ENCODE assay signal across 1 cellular context in the genomic region with DNA sequence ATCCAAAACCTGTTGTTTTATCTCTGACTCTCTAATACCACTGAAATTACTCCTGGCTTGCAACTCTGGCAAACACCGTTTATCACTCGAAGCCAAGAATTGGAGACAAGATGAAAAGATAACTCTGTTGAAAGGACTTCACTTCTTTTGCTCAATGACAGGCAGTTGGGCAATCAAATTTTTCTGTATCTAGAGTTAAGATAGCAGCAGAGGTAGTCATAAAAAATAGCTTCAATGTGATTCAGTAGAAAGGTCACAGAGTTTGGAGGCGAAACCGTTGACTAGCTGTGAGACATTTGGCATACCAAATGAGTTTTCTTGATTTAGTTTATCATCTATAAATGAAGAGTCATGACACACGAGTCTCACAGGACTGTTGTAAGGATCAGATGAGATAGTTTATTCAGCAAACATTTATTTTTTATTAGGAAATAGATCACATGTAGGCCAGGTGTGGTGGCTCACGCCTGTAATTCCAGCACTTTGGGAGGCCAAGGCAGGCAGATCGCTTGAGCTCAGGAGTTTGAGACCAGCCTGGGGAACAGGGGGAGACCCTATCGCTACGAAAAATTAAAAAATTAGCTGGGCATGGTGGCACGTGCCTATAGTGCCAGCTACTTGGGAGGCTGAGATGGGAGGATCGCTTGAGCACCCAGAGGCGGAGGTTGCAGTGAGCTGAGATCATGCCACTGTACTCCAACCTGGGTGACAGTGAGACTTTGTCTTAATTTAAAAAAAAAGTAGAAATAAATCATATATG.
TF ChIP-seq lines count a peak whose summit lies in the region.

No MANE protein-coding gene starts in this region.

TF ChIP-seq in A549, 52 proteins besides CTCF, POLR2A, EP300 and RAD21 (continued from another document):
- TF ChIP-seq, protein P1, sequence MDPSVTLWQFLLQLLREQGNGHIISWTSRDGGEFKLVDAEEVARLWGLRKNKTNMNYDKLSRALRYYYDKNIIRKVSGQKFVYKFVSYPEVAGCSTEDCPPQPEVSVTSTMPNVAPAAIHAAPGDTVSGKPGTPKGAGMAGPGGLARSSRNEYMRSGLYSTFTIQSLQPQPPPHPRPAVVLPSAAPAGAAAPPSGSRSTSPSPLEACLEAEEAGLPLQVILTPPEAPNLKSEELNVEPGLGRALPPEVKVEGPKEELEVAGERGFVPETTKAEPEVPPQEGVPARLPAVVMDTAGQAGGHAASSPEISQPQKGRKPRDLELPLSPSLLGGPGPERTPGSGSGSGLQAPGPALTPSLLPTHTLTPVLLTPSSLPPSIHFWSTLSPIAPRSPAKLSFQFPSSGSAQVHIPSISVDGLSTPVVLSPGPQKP (IDR thresholded peaks at IDR 0.05; ENCODE audit: low read depth, low read length): no peak
- TF ChIP-seq NPAS2 (CRISPR knock-in tag; IDR thresholded peaks at IDR 0.05; ENCODE audit: borderline replicate concordance): no peak
- TF ChIP-seq JUN (IDR thresholded peaks at IDR 0.05): peak; percentile 48 to 72; a peak in 2 of 5 replicates
- no peak for TF ChIP-seq EHF (CRISPR knock-in tag; IDR thresholded peaks at IDR 0.05)
- TF ChIP-seq HEYL (CRISPR knock-in tag; IDR thresholded peaks at IDR 0.05): no peak
- peak; percentile 41; the same call in 2 of the 3 replicates for TF ChIP-seq SMC3 (IDR thresholded peaks at IDR 0.05)
- TF ChIP-seq RARB (CRISPR knock-in tag; IDR thresholded peaks at IDR 0.05): no peak
- TF ChIP-seq, protein P2, sequence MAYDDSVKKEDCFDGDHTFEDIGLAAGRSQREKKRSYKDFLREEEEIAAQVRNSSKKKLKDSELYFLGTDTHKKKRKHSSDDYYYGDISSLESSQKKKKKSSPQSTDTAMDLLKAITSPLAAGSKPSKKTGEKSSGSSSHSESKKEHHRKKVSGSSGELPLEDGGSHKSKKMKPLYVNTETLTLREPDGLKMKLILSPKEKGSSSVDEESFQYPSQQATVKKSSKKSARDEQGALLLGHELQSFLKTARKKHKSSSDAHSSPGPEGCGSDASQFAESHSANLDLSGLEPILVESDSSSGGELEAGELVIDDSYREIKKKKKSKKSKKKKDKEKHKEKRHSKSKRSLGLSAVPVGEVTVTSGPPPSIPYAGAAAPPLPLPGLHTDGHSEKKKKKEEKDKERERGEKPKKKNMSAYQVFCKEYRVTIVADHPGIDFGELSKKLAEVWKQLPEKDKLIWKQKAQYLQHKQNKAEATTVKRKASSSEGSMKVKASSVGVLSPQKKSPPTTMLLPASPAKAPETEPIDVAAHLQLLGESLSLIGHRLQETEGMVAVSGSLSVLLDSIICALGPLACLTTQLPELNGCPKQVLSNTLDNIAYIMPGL (CRISPR knock-in tag; IDR thresholded peaks at IDR 0.05; ENCODE audit: borderline replicate concordance): no peak
- no peak for TF ChIP-seq KDM1A (IDR thresholded peaks at IDR 0.05; ENCODE audit: low read depth)
- TF ChIP-seq PHF8 (IDR thresholded peaks at IDR 0.05; ENCODE audit: borderline replicate concordance, low read depth): no peak
- no peak for TF ChIP-seq MAFK (IDR thresholded peaks at IDR 0.05; ENCODE audit: partially characterized antibody)
- TF ChIP-seq, protein P3, sequence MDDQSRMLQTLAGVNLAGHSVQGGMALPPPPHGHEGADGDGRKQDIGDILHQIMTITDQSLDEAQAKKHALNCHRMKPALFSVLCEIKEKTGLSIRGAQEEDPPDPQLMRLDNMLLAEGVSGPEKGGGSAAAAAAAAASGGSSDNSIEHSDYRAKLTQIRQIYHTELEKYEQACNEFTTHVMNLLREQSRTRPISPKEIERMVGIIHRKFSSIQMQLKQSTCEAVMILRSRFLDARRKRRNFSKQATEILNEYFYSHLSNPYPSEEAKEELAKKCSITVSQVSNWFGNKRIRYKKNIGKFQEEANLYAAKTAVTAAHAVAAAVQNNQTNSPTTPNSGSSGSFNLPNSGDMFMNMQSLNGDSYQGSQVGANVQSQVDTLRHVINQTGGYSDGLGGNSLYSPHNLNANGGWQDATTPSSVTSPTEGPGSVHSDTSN (IDR thresholded peaks at IDR 0.05): no peak
- no peak for TF ChIP-seq EHMT2 (IDR thresholded peaks at IDR 0.05; ENCODE audit: low read depth)
- TF ChIP-seq ZNF302 (CRISPR knock-in tag; IDR thresholded peaks at IDR 0.05): no peak
- no peak for TF ChIP-seq ESRRA (IDR thresholded peaks at IDR 0.05; ENCODE audit: borderline replicate concordance, low read length)
- no peak for TF ChIP-seq CHD2 (IDR thresholded peaks at IDR 0.05; ENCODE audit: low read length, partially characterized antibody)
- TF ChIP-seq FOXS1 (CRISPR knock-in tag; IDR thresholded peaks at IDR 0.05): no peak
- TF ChIP-seq, protein P4, sequence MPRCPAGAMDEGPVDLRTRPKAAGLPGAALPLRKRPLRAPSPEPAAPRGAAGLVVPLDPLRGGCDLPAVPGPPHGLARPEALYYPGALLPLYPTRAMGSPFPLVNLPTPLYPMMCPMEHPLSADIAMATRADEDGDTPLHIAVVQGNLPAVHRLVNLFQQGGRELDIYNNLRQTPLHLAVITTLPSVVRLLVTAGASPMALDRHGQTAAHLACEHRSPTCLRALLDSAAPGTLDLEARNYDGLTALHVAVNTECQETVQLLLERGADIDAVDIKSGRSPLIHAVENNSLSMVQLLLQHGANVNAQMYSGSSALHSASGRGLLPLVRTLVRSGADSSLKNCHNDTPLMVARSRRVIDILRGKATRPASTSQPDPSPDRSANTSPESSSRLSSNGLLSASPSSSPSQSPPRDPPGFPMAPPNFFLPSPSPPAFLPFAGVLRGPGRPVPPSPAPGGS (IDR thresholded peaks at IDR 0.05): peak; percentile 60; the same call in 1 of the 3 replicates
- TF ChIP-seq ZSCAN20 (CRISPR knock-in tag; IDR thresholded peaks at IDR 0.05): no peak
- TF ChIP-seq CHD4 (IDR thresholded peaks at IDR 0.05; ENCODE audit: borderline replicate concordance): no peak
- TF ChIP-seq, protein P5, sequence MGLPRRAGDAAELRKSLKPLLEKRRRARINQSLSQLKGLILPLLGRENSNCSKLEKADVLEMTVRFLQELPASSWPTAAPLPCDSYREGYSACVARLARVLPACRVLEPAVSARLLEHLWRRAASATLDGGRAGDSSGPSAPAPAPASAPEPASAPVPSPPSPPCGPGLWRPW (IDR thresholded peaks at IDR 0.05): peak; percentile 87
- TF ChIP-seq FOSL2 (IDR thresholded peaks at IDR 0.05): peak; percentile 85
- TF ChIP-seq FOSL2 (CRISPR knock-in tag; IDR thresholded peaks at IDR 0.05): peak; percentile 80
- TF ChIP-seq SREBF2 (IDR thresholded peaks at IDR 0.05): no peak
- TF ChIP-seq, protein P6, sequence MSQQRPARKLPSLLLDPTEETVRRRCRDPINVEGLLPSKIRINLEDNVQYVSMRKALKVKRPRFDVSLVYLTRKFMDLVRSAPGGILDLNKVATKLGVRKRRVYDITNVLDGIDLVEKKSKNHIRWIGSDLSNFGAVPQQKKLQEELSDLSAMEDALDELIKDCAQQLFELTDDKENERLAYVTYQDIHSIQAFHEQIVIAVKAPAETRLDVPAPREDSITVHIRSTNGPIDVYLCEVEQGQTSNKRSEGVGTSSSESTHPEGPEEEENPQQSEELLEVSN (IDR thresholded peaks at IDR 0.05; ENCODE audit: borderline replicate concordance, low read depth): no peak
- TF ChIP-seq ZFP36 (IDR thresholded peaks at IDR 0.05; ENCODE audit: borderline replicate concordance, partially characterized antibody): no peak
- TF ChIP-seq, protein P7, sequence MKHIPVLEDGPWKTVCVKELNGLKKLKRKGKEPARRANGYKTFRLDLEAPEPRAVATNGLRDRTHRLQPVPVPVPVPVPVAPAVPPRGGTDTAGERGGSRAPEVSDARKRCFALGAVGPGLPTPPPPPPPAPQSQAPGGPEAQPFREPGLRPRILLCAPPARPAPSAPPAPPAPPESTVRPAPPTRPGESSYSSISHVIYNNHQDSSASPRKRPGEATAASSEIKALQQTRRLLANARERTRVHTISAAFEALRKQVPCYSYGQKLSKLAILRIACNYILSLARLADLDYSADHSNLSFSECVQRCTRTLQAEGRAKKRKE (CRISPR knock-in tag; IDR thresholded peaks at IDR 0.05; ENCODE audit: low read depth): no peak
- no peak for TF ChIP-seq NFE2L2 (conservative IDR thresholded peaks at IDR 0.05; ENCODE audit: low read length)
- TF ChIP-seq GATA3 (IDR thresholded peaks at IDR 0.05; ENCODE audit: borderline replicate concordance): peak; percentile 90
- TF ChIP-seq, protein P8, sequence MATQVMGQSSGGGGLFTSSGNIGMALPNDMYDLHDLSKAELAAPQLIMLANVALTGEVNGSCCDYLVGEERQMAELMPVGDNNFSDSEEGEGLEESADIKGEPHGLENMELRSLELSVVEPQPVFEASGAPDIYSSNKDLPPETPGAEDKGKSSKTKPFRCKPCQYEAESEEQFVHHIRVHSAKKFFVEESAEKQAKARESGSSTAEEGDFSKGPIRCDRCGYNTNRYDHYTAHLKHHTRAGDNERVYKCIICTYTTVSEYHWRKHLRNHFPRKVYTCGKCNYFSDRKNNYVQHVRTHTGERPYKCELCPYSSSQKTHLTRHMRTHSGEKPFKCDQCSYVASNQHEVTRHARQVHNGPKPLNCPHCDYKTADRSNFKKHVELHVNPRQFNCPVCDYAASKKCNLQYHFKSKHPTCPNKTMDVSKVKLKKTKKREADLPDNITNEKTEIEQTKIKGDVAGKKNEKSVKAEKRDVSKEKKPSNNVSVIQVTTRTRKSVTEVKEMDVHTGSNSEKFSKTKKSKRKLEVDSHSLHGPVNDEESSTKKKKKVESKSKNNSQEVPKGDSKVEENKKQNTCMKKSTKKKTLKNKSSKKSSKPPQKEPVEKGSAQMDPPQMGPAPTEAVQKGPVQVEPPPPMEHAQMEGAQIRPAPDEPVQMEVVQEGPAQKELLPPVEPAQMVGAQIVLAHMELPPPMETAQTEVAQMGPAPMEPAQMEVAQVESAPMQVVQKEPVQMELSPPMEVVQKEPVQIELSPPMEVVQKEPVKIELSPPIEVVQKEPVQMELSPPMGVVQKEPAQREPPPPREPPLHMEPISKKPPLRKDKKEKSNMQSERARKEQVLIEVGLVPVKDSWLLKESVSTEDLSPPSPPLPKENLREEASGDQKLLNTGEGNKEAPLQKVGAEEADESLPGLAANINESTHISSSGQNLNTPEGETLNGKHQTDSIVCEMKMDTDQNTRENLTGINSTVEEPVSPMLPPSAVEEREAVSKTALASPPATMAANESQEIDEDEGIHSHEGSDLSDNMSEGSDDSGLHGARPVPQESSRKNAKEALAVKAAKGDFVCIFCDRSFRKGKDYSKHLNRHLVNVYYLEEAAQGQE (IDR thresholded peaks at IDR 0.05): no peak
- no peak for TF ChIP-seq HDAC2 (IDR thresholded peaks at IDR 0.05)
- no peak for TF ChIP-seq TP53 (CRISPR knock-in tag; IDR thresholded peaks at IDR 0.05)
- TF ChIP-seq MAZ (IDR thresholded peaks at IDR 0.05; ENCODE audit: borderline replicate concordance, low read depth, low read length): no peak
- no peak for TF ChIP-seq FOSB (CRISPR knock-in tag; IDR thresholded peaks at IDR 0.05)
- no peak for TF ChIP-seq RFX5 (IDR thresholded peaks at IDR 0.05)
- no peak for TF ChIP-seq HOXB13 (CRISPR knock-in tag; IDR thresholded peaks at IDR 0.05; ENCODE audit: low read depth)
- TF ChIP-seq NR3C1 (IDR thresholded peaks at IDR 0.05): no peak
- no peak for TF ChIP-seq CBX8 (IDR thresholded peaks at IDR 0.05)
- TF ChIP-seq RNF2 (IDR thresholded peaks at IDR 0.05; ENCODE audit: borderline replicate concordance, low read depth): no peak
- TF ChIP-seq POLR2AphosphoS2 (conservative IDR thresholded peaks at IDR 0.05; ENCODE audit: low read length): no peak
- peak; percentile 94 to 96 for TF ChIP-seq CEBPB (IDR thresholded peaks at IDR 0.05)
- no peak for TF ChIP-seq CBX2 (IDR thresholded peaks at IDR 0.05; ENCODE audit: borderline replicate concordance, low read depth)
- no peak for TF ChIP-seq ZC3H11A (IDR thresholded peaks at IDR 0.05)
- no peak for TF ChIP-seq HOXB5 (CRISPR knock-in tag; IDR thresholded peaks at IDR 0.05)
- TF ChIP-seq JUNB (IDR thresholded peaks at IDR 0.05): peak; percentile 92
- TF ChIP-seq BHLHE40 (IDR thresholded peaks at IDR 0.05; ENCODE audit: low read depth, low read length): no peak
- TF ChIP-seq KDM5A (IDR thresholded peaks at IDR 0.05): no peak
- TF ChIP-seq, protein P9, sequence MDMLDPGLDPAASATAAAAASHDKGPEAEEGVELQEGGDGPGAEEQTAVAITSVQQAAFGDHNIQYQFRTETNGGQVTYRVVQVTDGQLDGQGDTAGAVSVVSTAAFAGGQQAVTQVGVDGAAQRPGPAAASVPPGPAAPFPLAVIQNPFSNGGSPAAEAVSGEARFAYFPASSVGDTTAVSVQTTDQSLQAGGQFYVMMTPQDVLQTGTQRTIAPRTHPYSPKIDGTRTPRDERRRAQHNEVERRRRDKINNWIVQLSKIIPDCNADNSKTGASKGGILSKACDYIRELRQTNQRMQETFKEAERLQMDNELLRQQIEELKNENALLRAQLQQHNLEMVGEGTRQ (IDR thresholded peaks at IDR 0.05): no peak
